Comparison of ENCODE assay signal across 21 cellular contexts in the genomic region with DNA sequence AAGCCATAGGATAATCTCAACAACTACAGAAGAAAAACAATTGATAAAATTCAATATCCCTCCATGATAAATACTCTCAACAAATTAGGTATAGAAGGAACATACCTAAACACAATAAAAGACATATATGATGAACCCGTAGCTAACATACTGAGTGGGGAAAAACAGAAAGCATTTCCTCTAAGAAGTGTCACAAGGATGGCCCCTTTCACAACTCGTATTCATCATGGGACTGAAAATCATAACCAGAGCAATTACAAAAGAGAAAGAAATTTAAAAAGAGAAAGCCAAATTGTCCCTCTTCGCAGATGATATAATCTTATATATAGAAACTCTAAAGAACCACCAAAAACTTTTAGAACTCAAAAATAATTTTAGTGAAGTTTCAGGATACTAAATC.
DNase-seq lines count a peak whose midpoint lies in the region; ATAC-seq, FAIRE-seq and TF ChIP-seq lines count a peak whose summit lies in the region.
"Had no signal": no experiment of that assay in that cellular context is flagged by ENCODE, and none has a peak within 500 bp of the region (broad histone marks: within the 10 kb centered on the region; RNA-seq: fewer than 3 reads in every experiment).

No MANE protein-coding gene starts in this region.

- no TSS peak for BruUV-seq in GM12878 (replicated peaks; lab: Mats Ljungman, UMichigan)

- no peaks in the 10 kb centered on the region for H3K27me3 ChIP-seq in GM12878 (replicated peaks in 1 of 2; ENCODE audit: control insufficient read depth in 2 of 2, insufficient read depth in 2 of 2, low read length in 1 of 2)
- H3K27me3 ChIP-seq: BLaER1 treated with 17β-estradiol and CSF1 and Interleukin-3, amounts not matched to agents 10 nM and 100 nM had no signal

- ATAC-seq in GM18867 (IDR thresholded peaks at IDR 0.05; ENCODE audit: unreplicated experiment) = peak; percentile 53
- ATAC-seq in HG02610 (IDR thresholded peaks at IDR 0.05; ENCODE audit: unreplicated experiment) = peak; percentile 53
- ATAC-seq in HG02973 (IDR thresholded peaks at IDR 0.05; ENCODE audit: unreplicated experiment) = peak; percentile 56
- ATAC-seq in GM12878 = peak; percentile 53; the same call in 2 of the 3 replicates
- ATAC-seq in GM19455 (IDR thresholded peaks at IDR 0.05; ENCODE audit: unreplicated experiment) = no peak
- ATAC-seq in HG02981 (IDR thresholded peaks at IDR 0.05; ENCODE audit: unreplicated experiment) = no peak
- ATAC-seq: A549; CD8-positive, alpha-beta T cell had no signal

- DNase-seq in GM12878 (ENCODE audit: low read depth, low spot score) (no peak), DMS153 treated with DMSO at 0.1 percent for 48 hours (lab: John Stamatoyannopoulos, UW; ENCODE audit: unreplicated experiment) (no peak)
- DNase-seq: AML-193; Caco-2; Calu3; CD4-positive, alpha-beta T cell; CD8-positive, alpha-beta T cell; DMS53; DMS79; DND-41; EL; GDM1 had no signal

- RAD21 ChIA-PET in GM12878 (lab: Charles Lee; ENCODE audit: unreplicated experiment) = no interaction called here

- no peak overlapping the region for H3K4me3 ChIP-seq in GM12878
- H3K4me3 ChIP-seq: A549; BLaER1 treated with 17β-estradiol and CSF1 and Interleukin-3, amounts not matched to agents 10 nM and 100 nM had no signal

- TF ChIP-seq CTCF in GM12878 (IDR thresholded peaks at IDR 0.05 in 2 of 3, conservative IDR thresholded peaks at IDR 0.05 in 1 of 3; ENCODE audit: control insufficient read depth in 2 of 3, extremely low read depth in 1 of 3, insufficient read depth in 1 of 3, low read depth in 3 of 3, low read length in 3 of 3) = no peak

- no peak for TF ChIP-seq EP300 in GM12878 (IDR thresholded peaks at IDR 0.05; ENCODE audit: borderline replicate concordance in 1 of 2, control insufficient read depth in 1 of 2, low read depth in 2 of 2, low read length in 2 of 2)

- no peak overlapping the region for H2AFZ ChIP-seq in GM12878 (ENCODE audit: control insufficient read depth, low read depth, low read length)

- TF ChIP-seq RAD21 in GM12878 (IDR thresholded peaks at IDR 0.05; ENCODE audit: insufficient read depth, low read depth, low read length) = no peak

- no peak for FAIRE-seq in GM12878 (lab: Jason Lieb, UNC)
- FAIRE-seq: A549 had no signal

- CTCF ChIA-PET in GM12878 (lab: Yijun Ruan, JAX) = no interaction called here

- no peak overlapping the region for H3K4me2 ChIP-seq in GM12878 (ENCODE audit: control insufficient read depth, insufficient read depth)
- H3K4me2 ChIP-seq: A549; BLaER1 treated with 17β-estradiol and CSF1 and Interleukin-3, amounts not matched to agents 10 nM and 100 nM had no signal

- H3K4me1 ChIP-seq in GM12878 (ENCODE audit: control insufficient read depth, insufficient read depth, low read length) = no peaks in the 10 kb centered on the region
- H3K4me1 ChIP-seq: A549; BLaER1 treated with 17β-estradiol and CSF1 and Interleukin-3, amounts not matched to agents 10 nM and 100 nM; Caco-2 had no signal

- H3K9me3 ChIP-seq in GM12878 (replicated peaks; ENCODE audit: control insufficient read depth, insufficient read depth, low read length) = no peaks in the 10 kb centered on the region
- H3K9me3 ChIP-seq: A549; BLaER1 treated with 17β-estradiol and CSF1 and Interleukin-3, amounts not matched to agents 10 nM and 100 nM; Caco-2 had no signal

- H3K79me2 ChIP-seq in GM12878 (ENCODE audit: control insufficient read depth, insufficient read depth, low read length) = no peaks in the 10 kb centered on the region

- POLR2A ChIA-PET in GM12878 (lab: Charles Lee) = no interaction called here

- H3K27ac ChIP-seq in GM12878 (ENCODE audit: control insufficient read depth, insufficient read depth) = no peak overlapping the region
- H3K27ac ChIP-seq: 22Rv1; A549; BLaER1 treated with 17β-estradiol and CSF1 and Interleukin-3, amounts not matched to agents 10 nM and 100 nM; C4-2B had no signal

- in situ Hi-C loops in GM12878 (cut with MboI) = no loop called here

- no peak for TF ChIP-seq POLR2A in GM12878 (IDR thresholded peaks at IDR 0.05; ENCODE audit: low read depth, low read length)

- SMC1A ChIA-PET in GM12878 (lab: Charles Lee; ENCODE audit: uncharacterized antibody, unreplicated experiment) = no interaction called here

- intact Hi-C loops in GM12878 (cut with micrococcal nuclease; ENCODE audit: unreplicated experiment) = no loop called here

- H3K9ac ChIP-seq in GM12878 (ENCODE audit: control insufficient read depth, insufficient read depth, low read length) = no peak overlapping the region
- H3K9ac ChIP-seq: BLaER1 treated with 17β-estradiol and CSF1 and Interleukin-3, amounts not matched to agents 10 nM and 100 nM had no signal

- H4K20me1 ChIP-seq in GM12878 (ENCODE audit: control insufficient read depth, insufficient read depth) = no peaks in the 10 kb centered on the region; the same call in 1 of the 2 replicates
- H4K20me1 ChIP-seq: BLaER1 treated with 17β-estradiol and CSF1 and Interleukin-3, amounts not matched to agents 10 nM and 100 nM had no signal

- WGBS in GM12878 (ENCODE audit: insufficient coverage, insufficient replicate concordance, low lambda C conversion rate, missing lambda C conversion rate) = 10% methylated on average over 3 of the region's 3 CpGs

- no peaks in the 10 kb centered on the region for H3K36me3 ChIP-seq in GM12878 (ENCODE audit: control insufficient read depth in 2 of 2, insufficient read depth in 2 of 2, low read length in 1 of 2)
- H3K36me3 ChIP-seq: BLaER1 treated with 17β-estradiol and CSF1 and Interleukin-3, amounts not matched to agents 10 nM and 100 nM had no signal

TF ChIP-seq in GM12878, 131 proteins besides CTCF, POLR2A, EP300 and RAD21 (continues in another document):
- TF ChIP-seq HDGF (IDR thresholded peaks at IDR 0.05) (no peak), MLLT1 (IDR thresholded peaks at IDR 0.05) (no peak), SPI1 (IDR thresholded peaks at IDR 0.05; ENCODE audit: borderline replicate concordance, insufficient read depth, low read depth, low read length) (no peak), NR2C2 (IDR thresholded peaks at IDR 0.05; ENCODE audit: borderline replicate concordance, control insufficient read depth, insufficient read length, low read depth) (no peak), ZNF384 (IDR thresholded peaks at IDR 0.05; ENCODE audit: borderline replicate concordance, low read depth, low read length) (no peak), SIX5 (IDR thresholded peaks at IDR 0.05; ENCODE audit: low read depth, low read length, severe bottlenecking) (no peak), MTA3 (IDR thresholded peaks at IDR 0.05; ENCODE audit: borderline replicate concordance, low read length) (no peak), RAD51 (IDR thresholded peaks at IDR 0.05) (no peak), TAF1 (IDR thresholded peaks at IDR 0.05; ENCODE audit: borderline replicate concordance, low read depth, low read length) (no peak), JUNB (IDR thresholded peaks at IDR 0.05) (no peak), ETV6 (conservative IDR thresholded peaks at IDR 0.05 in 1 of 2, IDR thresholded peaks at IDR 0.05 in 1 of 2; ENCODE audit: borderline replicate concordance in 1 of 2, low read depth in 1 of 2) (no peak), ZZZ3 (IDR thresholded peaks at IDR 0.05; ENCODE audit: control insufficient read depth, insufficient read length, low read depth) (no peak)
- TF ChIP-seq, protein P1, sequence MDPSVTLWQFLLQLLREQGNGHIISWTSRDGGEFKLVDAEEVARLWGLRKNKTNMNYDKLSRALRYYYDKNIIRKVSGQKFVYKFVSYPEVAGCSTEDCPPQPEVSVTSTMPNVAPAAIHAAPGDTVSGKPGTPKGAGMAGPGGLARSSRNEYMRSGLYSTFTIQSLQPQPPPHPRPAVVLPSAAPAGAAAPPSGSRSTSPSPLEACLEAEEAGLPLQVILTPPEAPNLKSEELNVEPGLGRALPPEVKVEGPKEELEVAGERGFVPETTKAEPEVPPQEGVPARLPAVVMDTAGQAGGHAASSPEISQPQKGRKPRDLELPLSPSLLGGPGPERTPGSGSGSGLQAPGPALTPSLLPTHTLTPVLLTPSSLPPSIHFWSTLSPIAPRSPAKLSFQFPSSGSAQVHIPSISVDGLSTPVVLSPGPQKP (IDR thresholded peaks at IDR 0.05; ENCODE audit: low read depth, low read length) = no peak
- TF ChIP-seq, protein P2, sequence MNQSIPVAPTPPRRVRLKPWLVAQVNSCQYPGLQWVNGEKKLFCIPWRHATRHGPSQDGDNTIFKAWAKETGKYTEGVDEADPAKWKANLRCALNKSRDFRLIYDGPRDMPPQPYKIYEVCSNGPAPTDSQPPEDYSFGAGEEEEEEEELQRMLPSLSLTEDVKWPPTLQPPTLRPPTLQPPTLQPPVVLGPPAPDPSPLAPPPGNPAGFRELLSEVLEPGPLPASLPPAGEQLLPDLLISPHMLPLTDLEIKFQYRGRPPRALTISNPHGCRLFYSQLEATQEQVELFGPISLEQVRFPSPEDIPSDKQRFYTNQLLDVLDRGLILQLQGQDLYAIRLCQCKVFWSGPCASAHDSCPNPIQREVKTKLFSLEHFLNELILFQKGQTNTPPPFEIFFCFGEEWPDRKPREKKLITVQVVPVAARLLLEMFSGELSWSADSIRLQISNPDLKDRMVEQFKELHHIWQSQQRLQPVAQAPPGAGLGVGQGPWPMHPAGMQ (IDR thresholded peaks at IDR 0.05; ENCODE audit: borderline replicate concordance) = no peak
- TF ChIP-seq, protein P3, sequence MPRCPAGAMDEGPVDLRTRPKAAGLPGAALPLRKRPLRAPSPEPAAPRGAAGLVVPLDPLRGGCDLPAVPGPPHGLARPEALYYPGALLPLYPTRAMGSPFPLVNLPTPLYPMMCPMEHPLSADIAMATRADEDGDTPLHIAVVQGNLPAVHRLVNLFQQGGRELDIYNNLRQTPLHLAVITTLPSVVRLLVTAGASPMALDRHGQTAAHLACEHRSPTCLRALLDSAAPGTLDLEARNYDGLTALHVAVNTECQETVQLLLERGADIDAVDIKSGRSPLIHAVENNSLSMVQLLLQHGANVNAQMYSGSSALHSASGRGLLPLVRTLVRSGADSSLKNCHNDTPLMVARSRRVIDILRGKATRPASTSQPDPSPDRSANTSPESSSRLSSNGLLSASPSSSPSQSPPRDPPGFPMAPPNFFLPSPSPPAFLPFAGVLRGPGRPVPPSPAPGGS (IDR thresholded peaks at IDR 0.05; ENCODE audit: borderline replicate concordance, insufficient read depth, low read depth, low read length, poor library complexity, severe bottlenecking) = no peak

Comparison
In these comparisons a context has a peak if more than half of its experiments do, and no peak if none do; other contexts are left out.
1. ATAC-seq: peak in GM18867 (single experiment), HG02610 (single experiment), HG02973 (single experiment) and GM12878 (single experiment); none in GM19455 (single experiment) and HG02981 (single experiment).